Comparison of ENCODE assay signal across 9 cellular contexts in the genomic region with DNA sequence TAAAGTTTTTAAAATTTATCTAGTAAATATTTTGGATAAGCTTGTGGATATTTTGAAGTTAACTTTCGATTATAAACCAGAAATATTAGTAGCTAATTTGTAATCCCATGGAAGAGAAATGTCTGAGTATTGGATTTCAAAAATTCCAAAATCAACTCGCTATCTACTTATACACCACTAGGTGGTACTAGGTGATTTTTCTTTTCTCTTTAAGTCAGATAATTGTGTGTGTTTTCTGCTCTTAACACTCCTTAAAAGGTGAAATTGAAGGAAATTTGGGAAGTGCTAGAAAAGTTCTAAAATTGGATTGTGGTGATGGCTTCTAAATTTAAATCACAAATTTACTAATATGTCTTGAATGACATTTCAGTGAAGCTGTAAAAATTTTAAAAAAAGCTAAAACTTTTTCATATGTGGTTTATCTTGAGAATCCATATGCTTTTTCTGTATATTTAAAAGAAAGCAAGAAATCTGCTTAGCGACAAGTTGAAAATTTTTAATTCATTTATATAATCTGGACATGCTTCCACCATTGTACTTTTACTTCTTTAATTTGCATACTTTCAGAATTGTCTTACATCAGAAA.
A peak's percentile ranks its signal among the peaks of the same experiment; 100 is the strongest.
DNase-seq lines count a peak whose midpoint lies in the region; ATAC-seq and TF ChIP-seq lines count a peak whose summit lies in the region.
"Had no signal": no experiment of that assay in that cellular context is flagged by ENCODE, and none has a peak within 500 bp of the region (broad histone marks: within the 10 kb centered on the region; RNA-seq: fewer than 3 reads in every experiment).

No MANE protein-coding gene starts in this region.

- ATAC-seq in HG02885 (IDR thresholded peaks at IDR 0.05; ENCODE audit: poor library complexity, unreplicated experiment) (peak; percentile 71), sciatic nerve (no peak)
- ATAC-seq: naive thymus-derived CD8-positive, alpha-beta T cell had no signal

- no peaks in the 10 kb centered on the region for H3K4me1 ChIP-seq in DOHH2 (ENCODE audit: control insufficient read depth, low read length)
- no peaks in the 10 kb centered on the region for H3K4me1 ChIP-seq in testis

- no peak for TF ChIP-seq POLR2A in testis (IDR thresholded peaks at IDR 0.05)

- H3K36me3 ChIP-seq in DOHH2 (ENCODE audit: control insufficient read depth, low read length) (no peaks in the 10 kb centered on the region), testis (ENCODE audit: low read depth, missing control alignments) (no peaks in the 10 kb centered on the region)

- TF ChIP-seq CTCF in DOHH2 (IDR thresholded peaks at IDR 0.05; ENCODE audit: low read depth, low read length, poor library complexity, severe bottlenecking) (peak; percentile 62), fibroblast of villous mesenchyme (IDR thresholded peaks at IDR 0.05; ENCODE audit: insufficient read depth, low read depth, low read length) (peak; percentile 66), testis (IDR thresholded peaks at IDR 0.05) (peak in 2 of 3 experiments; percentile 24 to 53)

- no peaks in the 10 kb centered on the region for H3K9me2 ChIP-seq in DOHH2 (replicated peaks; ENCODE audit: control insufficient read depth, low read length)

- no peaks in the 10 kb centered on the region for H4K20me1 ChIP-seq in DOHH2 (ENCODE audit: control insufficient read depth, insufficient read depth, low read depth, low read length)

- no peaks in the 10 kb centered on the region for H3F3A ChIP-seq in DOHH2 (ENCODE audit: control insufficient read depth, insufficient read depth)

- no peak overlapping the region for H3K4me2 ChIP-seq in DOHH2 (ENCODE audit: low read length)

- no peak overlapping the region for H3K27ac ChIP-seq in DOHH2 (ENCODE audit: low read depth, low read length)
- H3K27ac ChIP-seq in testis, result no peak overlapping the region

- DNase-seq in SK-MEL-5 (ENCODE audit: low read depth, low spot score) (peak; percentile 51), fibroblast of villous mesenchyme (ENCODE audit: low read depth) (peak; percentile 49), testis (no peak), T-helper 9 cell (no peak), RPMI8226 (no peak), sciatic nerve (ENCODE audit: low spot score) (no peak)

- WGBS in testis, 2 donors, result 29 to 48% methylated on average over 3 of the region's 3 CpGs

- H3K9me3 ChIP-seq in DOHH2 (ENCODE audit: control insufficient read depth, insufficient read depth, low read length), result no peaks in the 10 kb centered on the region
- H3K9me3 ChIP-seq in testis, result no peaks in the 10 kb centered on the region

- in situ Hi-C loops in SK-MEL-5 (cut with HindIII; ENCODE audit: low pct_unique_long_range_greater_than_20kb, low sequenced_read_pairs), result no loop called here

- H3K4me3 ChIP-seq in DOHH2 (ENCODE audit: low read length), result no peak overlapping the region
- H3K4me3 ChIP-seq in fibroblast of villous mesenchyme (ENCODE audit: low read depth, low read length), result no peak overlapping the region
- no peak overlapping the region for H3K4me3 ChIP-seq in testis

- H3K79me2 ChIP-seq in DOHH2 (ENCODE audit: control insufficient read depth, low read length), result no peaks in the 10 kb centered on the region

- H3K27me3 ChIP-seq in DOHH2 (ENCODE audit: control insufficient read depth, low read length) (no peaks in the 10 kb centered on the region), testis (no peaks in the 10 kb centered on the region)

- intact Hi-C loops in testis (cut with DNase I; ENCODE audit: low total_unique reads), result no loop called here
- intact Hi-C loops in sciatic nerve (cut with DNase I), result loop anchor here (5.0 kb wide), 1 partner anchor 115 kb away; no protein-coding TSS in a partner anchor

Comparison
In these comparisons a context has a peak if more than half of its experiments do, and no peak if none do; other contexts are left out.
1. DNase-seq: peak in SK-MEL-5 (single experiment) and fibroblast of villous mesenchyme (single experiment); none in testis (single experiment), T-helper 9 cell (single experiment), RPMI8226 (single experiment) and sciatic nerve (single experiment).
2. Peak in every context shown above with its lines, with median percentiles within 50 percentile points of each other: CTCF ChIP-seq.